ENCODE assay signal across 20 cellular contexts in genomic region chr11:73975479-73975757, GRCh38. TPM values are rescaled to one million over a fixed set of nuclear protein-coding genes. Genes with fewer than 3 reads are reported as not detected.
A peak's percentile ranks its signal among the peaks of the same experiment; 100 is the strongest.
DNase-seq lines count a peak whose midpoint lies in the region; ATAC-seq and TF ChIP-seq lines count a peak whose summit lies in the region.
"Had no signal": no experiment of that assay in that cellular context is flagged by ENCODE, and none has a peak within 500 bp of the region (broad histone marks: within the 10 kb centered on the region; RNA-seq: fewer than 3 reads in every experiment).

No MANE protein-coding gene starts in this region.

- H2AFZ ChIP-seq in Loucy (ENCODE audit: low read length) = no peak overlapping the region

- peaks cover 43% of the 10 kb centered on the region for H3K4me1 ChIP-seq in Loucy (ENCODE audit: insufficient read depth, low read length, poor library complexity, severe bottlenecking)
- peaks cover 44 to 100% (median 89%) of the 10 kb centered on the region in 6 donors for H3K4me1 ChIP-seq in spleen
- H3K4me1 ChIP-seq in heart right ventricle = peaks cover 0 to 68% (median 5%) of the 10 kb centered on the region in 9 donors

- H3K36me3 Mint-ChIP-seq in activated CD8-positive, alpha-beta memory T cell treated with anti-CD3 and anti-CD28 coated beads, Interleukin-2, amount 10 ng/mL, durations not matched to agents 7 days and 5 days = peaks cover 61% of the 10 kb centered on the region
- peaks cover 82% of the 10 kb centered on the region for H3K36me3 Mint-ChIP-seq in central memory CD8-positive, alpha-beta T cell (ENCODE audit: insufficient read depth)

- peaks cover 47% of the 10 kb centered on the region; the same call in 1 of the 2 replicates for H3K36me3 ChIP-seq in Loucy (ENCODE audit: insufficient read depth, low read length)
- H3K36me3 ChIP-seq in spleen = peaks cover 0 to 73% (median 49%) of the 10 kb centered on the region in 6 donors
- peaks cover 0 to 62% (median 6%) of the 10 kb centered on the region in 9 donors for H3K36me3 ChIP-seq in heart right ventricle
- H3K36me3 ChIP-seq: vagina had no signal

- 92 to 95% (median 92%) methylated on average over 5 to 6 of the region's 6 CpGs for WGBS in spleen, 5 donors
- WGBS in heart right ventricle, 2 donors = 95 to 97% methylated on average over 6 of the region's 6 CpGs

- peak overlapping the region; percentile 14 for H3K4me2 ChIP-seq in Loucy (ENCODE audit: low read depth, low read length, poor library complexity, severe bottlenecking)

- no peak for DNase-seq in activated CD8-positive, alpha-beta memory T cell treated with anti-CD3 and anti-CD28 coated beads, Interleukin-2, amount 10 ng/mL, durations not matched to agents 7 days and 5 days
- DNase-seq in activated CD8-positive, alpha-beta memory T cell treated with anti-CD3 and anti-CD28 coated beads, Interleukin-2, amount 50 U/mL, for 48 hours = no peak
- no peak for DNase-seq in central memory CD8-positive, alpha-beta T cell (ENCODE audit: low spot score in 2 of 2)
- DNase-seq in spleen (peak; percentile 62), NCI-H1694 (lab: John Stamatoyannopoulos, UW) (no peak), heart right ventricle (no peak)
- DNase-seq: cerebellar nuclear complex, HCEC 1CT, hippocampal formation, KG1, NCI-H1105 treated with DMSO at 0.1 percent for 48 hours, NCI-H82 had no signal

- H3K27ac ChIP-seq in spleen (peak overlapping the region in 4 of 8 donors; percentile 41 to 97 (median 60)), heart right ventricle (no peak overlapping the region)
- H3K27ac ChIP-seq: vagina, VCaP had no signal

- H3K27me3 ChIP-seq in Loucy (ENCODE audit: insufficient read depth, low read length, poor library complexity, severe bottlenecking) = no peaks in the 10 kb centered on the region
- H3K27me3 ChIP-seq in spleen (replicated peaks in 1 of 7) = no peaks in the 10 kb centered on the region
- no peaks in the 10 kb centered on the region for H3K27me3 ChIP-seq in heart right ventricle
- H3K27me3 ChIP-seq: vagina had no signal

- no peaks in the 10 kb centered on the region for H3K9me2 ChIP-seq in Loucy (replicated peaks; ENCODE audit: low read depth, low read length)

- TF ChIP-seq POLR2A in spleen (IDR thresholded peaks at IDR 0.05) = no peak

- intact Hi-C loops in spleen (cut with DNase I; ENCODE audit: low total_unique reads) (no loop called here), heart right ventricle (cut with DNase I) (loop anchor here in 1 of 10 donors (10.0 kb wide), 1 partner anchor 49 kb away; no protein-coding TSS in a partner anchor)

- H3K4me3 Mint-ChIP-seq in activated CD8-positive, alpha-beta memory T cell treated with anti-CD3 and anti-CD28 coated beads, Interleukin-2, amount 10 ng/mL, durations not matched to agents 7 days and 5 days = no peak overlapping the region
- H3K4me3 Mint-ChIP-seq in central memory CD8-positive, alpha-beta T cell = peak overlapping the region; percentile 100

- no peak for ATAC-seq in activated CD8-positive, alpha-beta memory T cell treated with anti-CD3 and anti-CD28 coated beads, Interleukin-2, amount 10 ng/mL, durations not matched to agents 7 days and 5 days
- no peak for ATAC-seq in central memory CD8-positive, alpha-beta T cell (replicated peaks; ENCODE audit: extremely low read depth, poor library complexity, severe bottlenecking)
- ATAC-seq in HG02588 (IDR thresholded peaks at IDR 0.05; ENCODE audit: unreplicated experiment) (no peak), heart right ventricle (no peak)

- CTCF ChIA-PET in activated CD8-positive, alpha-beta memory T cell treated with anti-CD3 and anti-CD28 coated beads, Interleukin-2, amount 10 ng/mL, durations not matched to agents 7 days and 5 days (lab: Charles Lee) = interaction anchor here (0.8 to 1.1 kb wide), 2 partner anchors 11 to 22 kb away, joined by 3 read pairs; no protein-coding TSS in a partner anchor

- no peaks in the 10 kb centered on the region for H3K9me3 ChIP-seq in Loucy (ENCODE audit: insufficient read depth, low read depth, low read length)
- no peaks in the 10 kb centered on the region for H3K9me3 ChIP-seq in spleen
- H3K9me3 ChIP-seq in heart right ventricle = no peaks in the 10 kb centered on the region
- H3K9me3 ChIP-seq: vagina had no signal

- no peaks in the 10 kb centered on the region for H3K27me3 Mint-ChIP-seq in activated CD8-positive, alpha-beta memory T cell treated with anti-CD3 and anti-CD28 coated beads, Interleukin-2, amount 10 ng/mL, durations not matched to agents 7 days and 5 days
- no peaks in the 10 kb centered on the region for H3K27me3 Mint-ChIP-seq in central memory CD8-positive, alpha-beta T cell

- no peak for TF ChIP-seq CTCF in Loucy (conservative IDR thresholded peaks at IDR 0.05; ENCODE audit: low read length)
- TF ChIP-seq CTCF in spleen (IDR thresholded peaks at IDR 0.05 in 8 of 11, conservative IDR thresholded peaks at IDR 0.05 in 3 of 11) = no peak
- TF ChIP-seq CTCF in heart right ventricle (IDR thresholded peaks at IDR 0.05) = no peak

- H3K27ac Mint-ChIP-seq in activated CD8-positive, alpha-beta memory T cell treated with anti-CD3 and anti-CD28 coated beads, Interleukin-2, amount 10 ng/mL, durations not matched to agents 7 days and 5 days = peak overlapping the region; percentile 18
- peak overlapping the region; percentile 93 for H3K27ac Mint-ChIP-seq in central memory CD8-positive, alpha-beta T cell (ENCODE audit: low read depth)

- H3K79me2 ChIP-seq in Loucy (ENCODE audit: insufficient read depth, low read length) = peaks cover 43% of the 10 kb centered on the region

- peaks cover 51% of the 10 kb centered on the region for H4K20me1 ChIP-seq in Loucy (ENCODE audit: insufficient read depth, low read length, poor library complexity, severe bottlenecking)

- H3F3A ChIP-seq in Loucy (ENCODE audit: low read depth) = peaks cover 10% of the 10 kb centered on the region; the same call in 1 of the 2 replicates

- peaks cover 79% of the 10 kb centered on the region for H3K4me1 Mint-ChIP-seq in activated CD8-positive, alpha-beta memory T cell treated with anti-CD3 and anti-CD28 coated beads, Interleukin-2, amount 10 ng/mL, durations not matched to agents 7 days and 5 days
- H3K4me1 Mint-ChIP-seq in central memory CD8-positive, alpha-beta T cell = peaks cover 88% of the 10 kb centered on the region

- H3K9ac ChIP-seq in Loucy (ENCODE audit: low read depth, low read length, poor library complexity, severe bottlenecking) = no peak overlapping the region

- H3K4me3 ChIP-seq in Loucy (ENCODE audit: low read length, poor library complexity, severe bottlenecking) = no peak overlapping the region
- no peak overlapping the region for H3K4me3 ChIP-seq in spleen
- H3K4me3 ChIP-seq in heart right ventricle = no peak overlapping the region
- H3K4me3 ChIP-seq: vagina had no signal

- H3K9me3 Mint-ChIP-seq in activated CD8-positive, alpha-beta memory T cell treated with anti-CD3 and anti-CD28 coated beads, Interleukin-2, amount 10 ng/mL, durations not matched to agents 7 days and 5 days (ENCODE audit: low read depth) = no peaks in the 10 kb centered on the region
- H3K9me3 Mint-ChIP-seq in central memory CD8-positive, alpha-beta T cell = no peaks in the 10 kb centered on the region

RNA-seq across cellular contexts. Expression of gene UCP2, which starts 7.2 kb away (rescaled TPM):
- 100 to 1,000 TPM; 199 to 288 TPM for total RNA-seq in activated CD8-positive, alpha-beta memory T cell treated with anti-CD3 and anti-CD28 coated beads, Interleukin-2, amount 10 ng/mL, durations not matched to agents 7 days and 5 days
- total RNA-seq in spleen = 100 to 1,000 TPM; 369 to 556 (median 427) TPM
- polyA plus RNA-seq in spleen = 100 to 1,000 TPM; 209 to 281 (median 275) TPM
- 10 to 100 TPM; 11.8 to 73.3 (median 18.1) TPM for total RNA-seq in heart right ventricle
- 10 to 100 TPM; 10.2 to 18.4 TPM for polyA plus RNA-seq in heart right ventricle
- polyA plus RNA-seq: neural cell had no signal

RNA-seq across cellular contexts. Expression of gene DNAJB13, which starts 24.6 kb away (rescaled TPM):
- total RNA-seq in activated CD8-positive, alpha-beta memory T cell treated with anti-CD3 and anti-CD28 coated beads, Interleukin-2, amount 10 ng/mL, durations not matched to agents 7 days and 5 days = under 1 TPM; 0.26 to 0.29 TPM
- total RNA-seq in spleen = under 1 TPM in 1 of 7 donors, not detected in 6; 0.32 TPM
- polyA plus RNA-seq in spleen = under 1 TPM in 2 of 3 donors, not detected in 1; 0.04 to 0.06 TPM
- total RNA-seq in heart right ventricle = not detected
- polyA plus RNA-seq in heart right ventricle = not detected
- total RNA-seq: Daoy, kidney epithelial cell, pulmonary artery endothelial cell, vagina had no signal
- polyA plus RNA-seq: neural cell had no signal

RNA-seq across cellular contexts. Expression of gene UCP3, which starts 33.5 kb away (rescaled TPM):
- total RNA-seq in activated CD8-positive, alpha-beta memory T cell treated with anti-CD3 and anti-CD28 coated beads, Interleukin-2, amount 10 ng/mL, durations not matched to agents 7 days and 5 days = 1 to 10 TPM; 3.3 to 5.2 TPM
- total RNA-seq in spleen = 1 to 10 TPM; 2.0 to 7.1 (median 4.8) TPM
- polyA plus RNA-seq in spleen = 1 to 10 TPM in 2 of 3 donors, under 1 TPM in 1; 0.68 to 2.6 (median 1.5) TPM
- total RNA-seq in heart right ventricle = 10 to 100 TPM in 1 of 10 donors, 1 to 10 TPM in 7, under 1 TPM in 2; 0.61 to 12.6 (median 1.6) TPM
- 1 to 10 TPM in 1 of 2 donors, under 1 TPM in 1; 0.83 to 3.5 TPM for polyA plus RNA-seq in heart right ventricle
